In genomic region chr19:41548954-41549688, GRCh38 we compare ENCODE assay signal across 8 cellular contexts. TPM values are rescaled to one million over a fixed set of nuclear protein-coding genes. Genes with fewer than 3 reads are reported as not detected.
DNase-seq lines count a peak whose midpoint lies in the region; ATAC-seq and TF ChIP-seq lines count a peak whose summit lies in the region.

No MANE protein-coding gene starts in this region.

- H3K4me3 Mint-ChIP-seq in T-helper 2 cell treated with Interferon-gamma antibody and Interleukin-4, amounts not matched to agents 5 μg/mL and 100 μg/mL, for 36 hours: peak overlapping the region; percentile 91
- H3K4me3 Mint-ChIP-seq in mesothelial cell of epicardium: no peak overlapping the region

- H3K4me1 Mint-ChIP-seq in T-helper 2 cell treated with Interferon-gamma antibody and Interleukin-4, amounts not matched to agents 5 μg/mL and 100 μg/mL, for 36 hours (ENCODE audit: low read depth): peaks cover 64% of the 10 kb centered on the region
- H3K4me1 Mint-ChIP-seq in mesothelial cell of epicardium: no peaks in the 10 kb centered on the region

- peaks cover 0 to 9% (median 0%) of the 10 kb centered on the region in 3 donors for H3K27me3 ChIP-seq in psoas muscle (ENCODE audit: insufficient read depth in 3 of 3, low read length in 2 of 3)

- H3K27me3 Mint-ChIP-seq in T-helper 2 cell treated with Interferon-gamma antibody and Interleukin-4, amounts not matched to agents 5 μg/mL and 100 μg/mL, for 36 hours (ENCODE audit: low read depth): no peaks in the 10 kb centered on the region
- no peaks in the 10 kb centered on the region for H3K27me3 Mint-ChIP-seq in mesothelial cell of epicardium (ENCODE audit: low read depth)

- H3K9me3 ChIP-seq in HEK293 (ENCODE audit: control insufficient read depth, insufficient read depth, low read depth, low read length): no peaks in the 10 kb centered on the region
- no peaks in the 10 kb centered on the region for H3K9me3 ChIP-seq in psoas muscle

- H3K27ac Mint-ChIP-seq in T-helper 2 cell treated with Interferon-gamma antibody and Interleukin-4, amounts not matched to agents 5 μg/mL and 100 μg/mL, for 36 hours: peak overlapping the region; percentile 91
- H3K27ac Mint-ChIP-seq in mesothelial cell of epicardium: no peak overlapping the region

- H3K4me3 ChIP-seq in HEK293 (ENCODE audit: low read depth, low read length) (no peak overlapping the region), psoas muscle (peak overlapping the region; percentile 8)

- H3K27ac ChIP-seq in HEK293 (ENCODE audit: extremely low read depth, low read depth, low read length) (peak overlapping the region; percentile 21), cingulate gyrus (ENCODE audit: low read depth, low read length) (peak overlapping the region; percentile 10), psoas muscle (peak overlapping the region; percentile 41)

- CTCF ChIA-PET in HEK293 (lab: Yijun Ruan, JAX): interaction anchor here (0.6 to 3.8 kb wide), 17 partner anchors 7 to 1806 kb away, joined by 3 to 23 read pairs (median 5); no protein-coding TSS in a partner anchor

- POLR2A ChIA-PET in HEK293 (lab: Yijun Ruan, JAX): interaction anchor here (0.6 to 1.0 kb wide), 2 partner anchors 10 to 63 kb away, joined by 3 read pairs; no protein-coding TSS in a partner anchor

- ATAC-seq in psoas muscle: peak in 1 of 4 donors; percentile 57

- no peaks in the 10 kb centered on the region for H3K36me3 ChIP-seq in HEK293 (ENCODE audit: control insufficient read depth in 2 of 2, insufficient read depth in 1 of 2, low read length in 2 of 2)
- no peaks in the 10 kb centered on the region for H3K36me3 ChIP-seq in psoas muscle (ENCODE audit: insufficient read depth in 1 of 2, low read depth in 1 of 2)

- intact Hi-C loops in psoas muscle (cut with DNase I): no loop called here

- peak; percentile 84 for DNase-seq in CD1c-positive myeloid dendritic cell (ENCODE audit: extremely low spot score)
- peak; percentile 77 for DNase-seq in T-helper 2 cell treated with Interferon-gamma antibody and Interleukin-4, amounts not matched to agents 5 μg/mL and 100 μg/mL, for 36 hours (ENCODE audit: low spot score)
- no peak for DNase-seq in psoas muscle
- no peak for DNase-seq in DMS114 treated with DMSO at 0.1 percent for 48 hours (lab: John Stamatoyannopoulos, UW; ENCODE audit: unreplicated experiment)
- no peak for DNase-seq in DMS53 treated with DMSO at 0.1 percent for 48 hours (lab: John Stamatoyannopoulos, UW; ENCODE audit: unreplicated experiment)
- DNase-seq in mesothelial cell of epicardium (ENCODE audit: low spot score in 2 of 2, unreplicated experiment in 2 of 2): no peak

- TF ChIP-seq CTCF in HEK293 (tag by site-specific recombination; IDR thresholded peaks at IDR 0.05): no peak
- no peak for TF ChIP-seq CTCF in psoas muscle (IDR thresholded peaks at IDR 0.05)
- TF ChIP-seq CTCF in mesothelial cell of epicardium (IDR thresholded peaks at IDR 0.05; ENCODE audit: unreplicated experiment): no peak

- H3K9me3 Mint-ChIP-seq in T-helper 2 cell treated with Interferon-gamma antibody and Interleukin-4, amounts not matched to agents 5 μg/mL and 100 μg/mL, for 36 hours: peaks cover 6% of the 10 kb centered on the region
- peaks cover 65% of the 10 kb centered on the region for H3K9me3 Mint-ChIP-seq in mesothelial cell of epicardium

- H3K4me1 ChIP-seq in HEK293 (ENCODE audit: control insufficient read depth, insufficient read depth, low read length): peaks cover 17% of the 10 kb centered on the region
- no peaks in the 10 kb centered on the region for H3K4me1 ChIP-seq in psoas muscle

- 34 to 37% (median 35%) methylated on average over 9 of the region's 9 CpGs for WGBS in psoas muscle, 3 donors

- peaks cover 42% of the 10 kb centered on the region for H3K36me3 Mint-ChIP-seq in T-helper 2 cell treated with Interferon-gamma antibody and Interleukin-4, amounts not matched to agents 5 μg/mL and 100 μg/mL, for 36 hours (ENCODE audit: low read depth)
- H3K36me3 Mint-ChIP-seq in mesothelial cell of epicardium: peaks cover 2% of the 10 kb centered on the region

TF ChIP-seq in HEK293, 187 proteins besides CTCF, POLR2A, EP300 and RAD21 (continues in another document):
- TF ChIP-seq ZNF561 (tag by site-specific recombination; IDR thresholded peaks at IDR 0.05; ENCODE audit: borderline replicate concordance) (0 out of 2 replicates have a peak, but pooled peaks have one; percentile 45), SP2 (tag by site-specific recombination; IDR thresholded peaks at IDR 0.05) (peak; percentile 49), ZNF518A (tag by site-specific recombination; conservative IDR thresholded peaks at IDR 0.05; ENCODE audit: low read depth) (no peak; the same call in 1 of the 2 replicates), ZNF184 (tag by site-specific recombination; IDR thresholded peaks at IDR 0.05) (no peak), WT1 (tag by site-specific recombination; IDR thresholded peaks at IDR 0.05) (0 out of 2 replicates have a peak, but pooled peaks have one; percentile 16), ZNF362 (tag by site-specific recombination; IDR thresholded peaks at IDR 0.05) (peak; percentile 88), SP3 (tag by site-specific recombination; IDR thresholded peaks at IDR 0.05) (peak; percentile 41), IKZF3 (tag by site-specific recombination; IDR thresholded peaks at IDR 0.05) (0 out of 2 replicates have a peak, but pooled peaks have one; percentile 10), ZBTB11 (tag by site-specific recombination; conservative IDR thresholded peaks at IDR 0.05; ENCODE audit: low read depth) (0 out of 2 replicates have a peak, but pooled peaks have one; percentile 19)

RNA-seq across cellular contexts. Expression of gene CEACAM21, which starts 26.8 kb away (rescaled TPM):
- total RNA-seq in psoas muscle: under 1 TPM in 2 of 4 donors, not detected in 2; 0.21 to 0.28 TPM
- under 1 TPM; 0.05 to 0.48 (median 0.20) TPM for polyA plus RNA-seq in psoas muscle
- not detected in 3 replicates for total RNA-seq in mesothelial cell of epicardium

Comparison
In these comparisons a context has a peak if more than half of its experiments do, and no peak if none do; other contexts are left out.
1. DNase-seq: peak in CD1c-positive myeloid dendritic cell (single experiment) and T-helper 2 cell treated with Interferon-gamma antibody and Interleukin-4, amounts not matched to agents 5 μg/mL and 100 μg/mL, for 36 hours (single experiment); none in psoas muscle (0 of 2), DMS114 treated with DMSO at 0.1 percent for 48 hours (single experiment), DMS53 treated with DMSO at 0.1 percent for 48 hours (single experiment) and mesothelial cell of epicardium (0 of 2).
2. Peak in every context shown above with its lines, with median percentiles within 50 percentile points of each other: H3K27ac ChIP-seq.